In the genomic region with DNA sequence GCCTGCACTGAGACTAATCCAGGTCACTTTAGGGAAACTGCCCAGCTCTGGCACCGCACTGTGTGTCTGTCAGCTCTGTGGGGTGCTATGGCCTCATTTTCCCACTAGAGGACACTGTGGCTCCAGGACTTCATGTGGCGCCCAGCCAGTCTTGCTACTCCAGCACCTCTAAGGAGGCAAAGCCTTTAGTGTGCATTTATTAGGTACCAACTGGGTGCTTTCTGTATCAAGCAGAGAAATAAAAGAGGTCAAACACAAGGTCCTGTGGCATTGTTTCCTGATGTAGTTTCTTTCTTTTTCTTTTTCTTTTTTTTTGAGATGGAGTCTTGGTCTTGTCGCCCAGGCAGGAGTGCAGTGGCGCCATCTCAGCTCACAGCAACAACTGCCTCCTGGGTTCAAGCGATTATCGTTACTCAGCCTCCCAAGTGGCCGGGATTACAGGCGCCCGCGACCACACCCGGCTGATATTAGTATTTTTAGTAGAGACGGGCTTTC, we compare ENCODE assay signal across 8 cellular contexts. TPM values are rescaled to one million over a fixed set of nuclear protein-coding genes. Genes with fewer than 3 reads are reported as not detected.
DNase-seq lines count a peak whose midpoint lies in the region; ATAC-seq and TF ChIP-seq lines count a peak whose summit lies in the region.

No MANE protein-coding gene starts in this region.

- H3K9ac ChIP-seq in colonic mucosa (ENCODE audit: low read depth in 2 of 2, low read length in 2 of 2) (no peak overlapping the region), liver (ENCODE audit: low read depth in 1 of 2, low read length in 2 of 2) (no peak overlapping the region)

- H3K4me1 ChIP-seq in colonic mucosa = no peaks in the 10 kb centered on the region
- no peaks in the 10 kb centered on the region for H3K4me1 ChIP-seq in liver (ENCODE audit: control insufficient read depth in 4 of 4, insufficient read depth in 4 of 4, low read length in 3 of 4)

- ATAC-seq in HG02852 (IDR thresholded peaks at IDR 0.05; ENCODE audit: unreplicated experiment) = no peak

- intact Hi-C loops in colonic mucosa (cut with DNase I) = loop anchor here (1.0 kb wide), 1 partner anchor 66 kb away; no protein-coding TSS in a partner anchor

- WGBS in liver = 66% methylated on average over 12 of the region's 12 CpGs

- H3K9me3 ChIP-seq in colonic mucosa (no peaks in the 10 kb centered on the region), liver (ENCODE audit: control insufficient read depth in 4 of 4, low read length in 3 of 4) (no peaks in the 10 kb centered on the region)

- DNase-seq in Ammon's horn (ENCODE audit: low spot score) = peak; percentile 92
- peak; percentile 33 for DNase-seq in GOT3 (lab: John Stamatoyannopoulos, UW)
- peak; percentile 33 for DNase-seq in NCI-H510A (lab: John Stamatoyannopoulos, UW)
- peak; percentile 38 to 59 for DNase-seq in activated CD4-positive, alpha-beta T cell treated with anti-CD3 and anti-CD28 coated beads for 4 hours
- peak; percentile 76 for DNase-seq in colonic mucosa
- DNase-seq in stimulated activated CD4-positive, alpha-beta T cell treated with anti-CD3 and anti-CD28 coated beads, Interleukin-4, amount 100 ng/mL, for 4 hours = peak; percentile 50 to 62

- TF ChIP-seq CTCF in colonic mucosa (IDR thresholded peaks at IDR 0.05) (peak; percentile 96), liver (IDR thresholded peaks at IDR 0.05; ENCODE audit: low read depth, low read length, missing input control) (peak; percentile 99)

- H3K27me3 ChIP-seq in colonic mucosa = no peaks in the 10 kb centered on the region
- H3K27me3 ChIP-seq in liver (ENCODE audit: control insufficient read depth in 4 of 4, insufficient read depth in 4 of 4, low read length in 3 of 4) = no peaks in the 10 kb centered on the region

- H3K4me3 ChIP-seq in colonic mucosa (no peak overlapping the region), liver (ENCODE audit: low read depth in 1 of 3, low read length in 3 of 3) (no peak overlapping the region)

- TF ChIP-seq RAD21 in liver (IDR thresholded peaks at IDR 0.05) = peak; percentile 91 to 97

- H3K27ac ChIP-seq in colonic mucosa = no peak overlapping the region
- no peak overlapping the region for H3K27ac ChIP-seq in liver (ENCODE audit: low read depth in 1 of 2, low read length in 2 of 2)

- no peaks in the 10 kb centered on the region for H3K36me3 ChIP-seq in colonic mucosa
- no peaks in the 10 kb centered on the region for H3K36me3 ChIP-seq in liver (ENCODE audit: control insufficient read depth in 4 of 4, insufficient read depth in 3 of 4, low read depth in 1 of 4, low read length in 3 of 4)

TF ChIP-seq in liver, 16 proteins besides CTCF, POLR2A, EP300 and RAD21:
- TF ChIP-seq YY1 (IDR thresholded peaks at IDR 0.05) (no peak), GABPA (IDR thresholded peaks at IDR 0.05 in 1 of 2, conservative IDR thresholded peaks at IDR 0.05 in 1 of 2) (no peak), FOXA1 (IDR thresholded peaks at IDR 0.05) (no peak), HNF4G (IDR thresholded peaks at IDR 0.05) (no peak), JUND (IDR thresholded peaks at IDR 0.05) (no peak), FOXA2 (IDR thresholded peaks at IDR 0.05) (no peak), SP1 (IDR thresholded peaks at IDR 0.05) (no peak), HNF4A (conservative IDR thresholded peaks at IDR 0.05) (no peak), EGR1 (IDR thresholded peaks at IDR 0.05; ENCODE audit: low read depth in 2 of 2) (no peak), RXRA (IDR thresholded peaks at IDR 0.05) (no peak), TAF1 (conservative IDR thresholded peaks at IDR 0.05) (no peak), NR2F2 (IDR thresholded peaks at IDR 0.05) (no peak)
- TF ChIP-seq, protein P1, sequence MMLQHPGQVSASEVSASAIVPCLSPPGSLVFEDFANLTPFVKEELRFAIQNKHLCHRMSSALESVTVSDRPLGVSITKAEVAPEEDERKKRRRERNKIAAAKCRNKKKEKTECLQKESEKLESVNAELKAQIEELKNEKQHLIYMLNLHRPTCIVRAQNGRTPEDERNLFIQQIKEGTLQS (IDR thresholded peaks at IDR 0.05) = no peak
- TF ChIP-seq, protein P2, sequence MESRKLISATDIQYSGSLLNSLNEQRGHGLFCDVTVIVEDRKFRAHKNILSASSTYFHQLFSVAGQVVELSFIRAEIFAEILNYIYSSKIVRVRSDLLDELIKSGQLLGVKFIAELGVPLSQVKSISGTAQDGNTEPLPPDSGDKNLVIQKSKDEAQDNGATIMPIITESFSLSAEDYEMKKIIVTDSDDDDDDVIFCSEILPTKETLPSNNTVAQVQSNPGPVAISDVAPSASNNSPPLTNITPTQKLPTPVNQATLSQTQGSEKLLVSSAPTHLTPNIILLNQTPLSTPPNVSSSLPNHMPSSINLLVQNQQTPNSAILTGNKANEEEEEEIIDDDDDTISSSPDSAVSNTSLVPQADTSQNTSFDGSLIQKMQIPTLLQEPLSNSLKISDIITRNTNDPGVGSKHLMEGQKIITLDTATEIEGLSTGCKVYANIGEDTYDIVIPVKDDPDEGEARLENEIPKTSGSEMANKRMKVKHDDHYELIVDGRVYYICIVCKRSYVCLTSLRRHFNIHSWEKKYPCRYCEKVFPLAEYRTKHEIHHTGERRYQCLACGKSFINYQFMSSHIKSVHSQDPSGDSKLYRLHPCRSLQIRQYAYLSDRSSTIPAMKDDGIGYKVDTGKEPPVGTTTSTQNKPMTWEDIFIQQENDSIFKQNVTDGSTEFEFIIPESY (IDR thresholded peaks at IDR 0.05) = no peak
- TF ChIP-seq, protein P3, sequence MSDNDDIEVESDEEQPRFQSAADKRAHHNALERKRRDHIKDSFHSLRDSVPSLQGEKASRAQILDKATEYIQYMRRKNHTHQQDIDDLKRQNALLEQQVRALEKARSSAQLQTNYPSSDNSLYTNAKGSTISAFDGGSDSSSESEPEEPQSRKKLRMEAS (IDR thresholded peaks at IDR 0.05) = no peak
- TF ChIP-seq, protein P4, sequence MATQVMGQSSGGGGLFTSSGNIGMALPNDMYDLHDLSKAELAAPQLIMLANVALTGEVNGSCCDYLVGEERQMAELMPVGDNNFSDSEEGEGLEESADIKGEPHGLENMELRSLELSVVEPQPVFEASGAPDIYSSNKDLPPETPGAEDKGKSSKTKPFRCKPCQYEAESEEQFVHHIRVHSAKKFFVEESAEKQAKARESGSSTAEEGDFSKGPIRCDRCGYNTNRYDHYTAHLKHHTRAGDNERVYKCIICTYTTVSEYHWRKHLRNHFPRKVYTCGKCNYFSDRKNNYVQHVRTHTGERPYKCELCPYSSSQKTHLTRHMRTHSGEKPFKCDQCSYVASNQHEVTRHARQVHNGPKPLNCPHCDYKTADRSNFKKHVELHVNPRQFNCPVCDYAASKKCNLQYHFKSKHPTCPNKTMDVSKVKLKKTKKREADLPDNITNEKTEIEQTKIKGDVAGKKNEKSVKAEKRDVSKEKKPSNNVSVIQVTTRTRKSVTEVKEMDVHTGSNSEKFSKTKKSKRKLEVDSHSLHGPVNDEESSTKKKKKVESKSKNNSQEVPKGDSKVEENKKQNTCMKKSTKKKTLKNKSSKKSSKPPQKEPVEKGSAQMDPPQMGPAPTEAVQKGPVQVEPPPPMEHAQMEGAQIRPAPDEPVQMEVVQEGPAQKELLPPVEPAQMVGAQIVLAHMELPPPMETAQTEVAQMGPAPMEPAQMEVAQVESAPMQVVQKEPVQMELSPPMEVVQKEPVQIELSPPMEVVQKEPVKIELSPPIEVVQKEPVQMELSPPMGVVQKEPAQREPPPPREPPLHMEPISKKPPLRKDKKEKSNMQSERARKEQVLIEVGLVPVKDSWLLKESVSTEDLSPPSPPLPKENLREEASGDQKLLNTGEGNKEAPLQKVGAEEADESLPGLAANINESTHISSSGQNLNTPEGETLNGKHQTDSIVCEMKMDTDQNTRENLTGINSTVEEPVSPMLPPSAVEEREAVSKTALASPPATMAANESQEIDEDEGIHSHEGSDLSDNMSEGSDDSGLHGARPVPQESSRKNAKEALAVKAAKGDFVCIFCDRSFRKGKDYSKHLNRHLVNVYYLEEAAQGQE (IDR thresholded peaks at IDR 0.05) = no peak

RNA-seq across cellular contexts. Expression of gene RHBDL3, which starts 12.5 kb away (rescaled TPM):
- total RNA-seq in colonic mucosa (under 1 TPM; 0.53 to 0.62 TPM), liver (under 1 TPM; 0.05 to 0.17 TPM)
- under 1 TPM in 1 of 2 donors, not detected in 1; 0.02 TPM for polyA plus RNA-seq in liver

Comparison
In these comparisons a context has a peak if more than half of its experiments do, and no peak if none do; other contexts are left out.
1. DNase-seq: peak in every context shown above with its lines; median percentile 92 in Ammon's horn; 76 in colonic mucosa; 56 in stimulated activated CD4-positive, alpha-beta T cell treated with anti-CD3 and anti-CD28 coated beads, Interleukin-4, amount 100 ng/mL, for 4 hours; 48 in activated CD4-positive, alpha-beta T cell treated with anti-CD3 and anti-CD28 coated beads for 4 hours; 33 in GOT3; 33 in NCI-H510A.